8 cellular contexts compared by ENCODE assay signal in genomic region chr5:139543423-139543991, GRCh38. TPM values are rescaled to one million over a fixed set of nuclear protein-coding genes. Genes with fewer than 3 reads are reported as not detected.
DNase-seq lines count a peak whose midpoint lies in the region; ATAC-seq and TF ChIP-seq lines count a peak whose summit lies in the region.

No MANE protein-coding gene starts in this region.

- no peaks in the 10 kb centered on the region for H3K36me3 Mint-ChIP-seq in immature natural killer cell

- in situ Hi-C loops in astrocyte of the spinal cord (cut with HindIII; ENCODE audit: low sequenced_read_pairs) = no loop called here

- no peaks in the 10 kb centered on the region for H3K9me3 Mint-ChIP-seq in immature natural killer cell

- peak overlapping the region in 5 of 6 donors; percentile 49 to 75 (median 62) for H3K27ac Mint-ChIP-seq in immature natural killer cell

- DNase-seq in T follicular helper cell (ENCODE audit: low read depth) (peak; percentile 14), astrocyte of the spinal cord (ENCODE audit: low read depth, low spot score) (peak; percentile 39), immature natural killer cell (peak; percentile 60 to 65 (median 61)), NCI-H2227 (lab: John Stamatoyannopoulos, UW; ENCODE audit: unreplicated experiment) (no peak), NCI-H1436 (lab: John Stamatoyannopoulos, UW) (no peak)
- DNase-seq in stimulated activated CD4-positive, alpha-beta T cell treated with anti-CD3 and anti-CD28 coated beads, Interleukin-15, amount 100 ng/mL, for 24 hours = peak; percentile 64

- no peak overlapping the region for H3K4me3 ChIP-seq in astrocyte of the spinal cord (ENCODE audit: low read depth, low read length)

- peaks cover 3 to 9% of the 10 kb centered on the region in 2 donors for H3K4me1 Mint-ChIP-seq in immature natural killer cell

- H3K4me3 Mint-ChIP-seq in immature natural killer cell = peak overlapping the region; percentile 5 to 72 (median 49)

- H3K27me3 Mint-ChIP-seq in immature natural killer cell (ENCODE audit: low read depth in 3 of 3) = peaks cover 2 to 3% (median 3%) of the 10 kb centered on the region in 3 donors

- TF ChIP-seq CTCF in astrocyte of the spinal cord (IDR thresholded peaks at IDR 0.05; ENCODE audit: low read depth, low read length) = peak; percentile 32

- ATAC-seq in GM19023 (IDR thresholded peaks at IDR 0.05; ENCODE audit: unreplicated experiment) = peak; percentile 88
- ATAC-seq in HG02981 (IDR thresholded peaks at IDR 0.05; ENCODE audit: unreplicated experiment) = peak; percentile 88

RNA-seq across cellular contexts. Expression of gene UBE2D2, which starts 17.6 kb away (rescaled TPM):
- polyA plus RNA-seq in immature natural killer cell = 100 to 1,000 TPM; 231 to 328 (median 243) TPM

Comparison
In these comparisons a context has a peak if more than half of its experiments do, and no peak if none do; other contexts are left out.
1. DNase-seq: peak in T follicular helper cell (single experiment), astrocyte of the spinal cord (single experiment), immature natural killer cell (3 of 3) and stimulated activated CD4-positive, alpha-beta T cell treated with anti-CD3 and anti-CD28 coated beads, Interleukin-15, amount 100 ng/mL, for 24 hours (single experiment); none in NCI-H2227 (single experiment) and NCI-H1436 (single experiment).